ENCODE assay signal across 8 cellular contexts in genomic region chr12:108565976-108566375, GRCh38. TPM values are rescaled to one million over a fixed set of nuclear protein-coding genes. Genes with fewer than 3 reads are reported as not detected.
DNase-seq lines count a peak whose midpoint lies in the region; ATAC-seq and TF ChIP-seq lines count a peak whose summit lies in the region.

No MANE protein-coding gene starts in this region.

- H4K20me1 ChIP-seq in OCI-LY1 (ENCODE audit: insufficient read depth, low read length): no peaks in the 10 kb centered on the region

- H3K27ac ChIP-seq in OCI-LY1 (ENCODE audit: low read depth, low read length, poor library complexity, severe bottlenecking) (peak overlapping the region; percentile 74), mesendoderm (ENCODE audit: low read depth, low read length) (no peak overlapping the region)

- H2BK120ac ChIP-seq in mesendoderm (ENCODE audit: low read depth, low read length): no peak overlapping the region

- H3K4me3 ChIP-seq in OCI-LY1 (ENCODE audit: low read depth, low read length, poor library complexity, severe bottlenecking): no peak overlapping the region
- no peak overlapping the region for H3K4me3 ChIP-seq in mesendoderm (ENCODE audit: low read length)

- no peak for TF ChIP-seq CTCF in OCI-LY1 (IDR thresholded peaks at IDR 0.05; ENCODE audit: low read length)

- H3K4me1 ChIP-seq in OCI-LY1 (ENCODE audit: insufficient read depth, low read length, severe bottlenecking) (peaks cover 74% of the 10 kb centered on the region), mesendoderm (ENCODE audit: control insufficient read depth, low read depth, low read length) (no peaks in the 10 kb centered on the region)

- no peak overlapping the region for H3K23ac ChIP-seq in mesendoderm (ENCODE audit: low read length)

- no peak overlapping the region for H3K56ac ChIP-seq in mesendoderm (ENCODE audit: low read length)

- no peak overlapping the region for H2BK5ac ChIP-seq in mesendoderm (ENCODE audit: low read length)

- no peak overlapping the region for H4K5ac ChIP-seq in mesendoderm (ENCODE audit: low read length)

- no peak overlapping the region for H2BK15ac ChIP-seq in mesendoderm (replicated peaks; ENCODE audit: low read depth)

- no peak overlapping the region for H3K18ac ChIP-seq in mesendoderm (ENCODE audit: low read length)

- H3K9me2 ChIP-seq in OCI-LY1 (ENCODE audit: low read depth, low read length): no peaks in the 10 kb centered on the region

- no peaks in the 10 kb centered on the region for H3F3A ChIP-seq in OCI-LY1 (ENCODE audit: insufficient read depth, low read length)

- H3K9me3 ChIP-seq in OCI-LY1 (ENCODE audit: low read length): no peaks in the 10 kb centered on the region

- no peak overlapping the region for H4K8ac ChIP-seq in mesendoderm (ENCODE audit: low read depth, low read length)

- no peak overlapping the region for H2AFZ ChIP-seq in OCI-LY1 (ENCODE audit: low read length)

- H2AK5ac ChIP-seq in mesendoderm (ENCODE audit: low read length): no peak overlapping the region

- H3K27me3 ChIP-seq in OCI-LY1 (ENCODE audit: insufficient read depth, low read length) (no peaks in the 10 kb centered on the region), mesendoderm (ENCODE audit: insufficient read depth, low read length, poor library complexity) (no peaks in the 10 kb centered on the region)

- no peak for ATAC-seq in HG02840 (IDR thresholded peaks at IDR 0.05; ENCODE audit: low FRiP score, unreplicated experiment)

- no CpG with 5 or more reads among the region's 2 CpGs for WGBS in mesendoderm (ENCODE audit: extremely low coverage, insufficient coverage, low lambda C conversion rate)

- H3K79me2 ChIP-seq in OCI-LY1 (ENCODE audit: insufficient read depth, low read length): no peaks in the 10 kb centered on the region; the same call in 1 of the 2 replicates
- peaks cover 5% of the 10 kb centered on the region for H3K79me2 ChIP-seq in mesendoderm (ENCODE audit: control insufficient read depth, insufficient read depth, low read length)

- peaks cover 5% of the 10 kb centered on the region for H3K79me1 ChIP-seq in mesendoderm (ENCODE audit: low read length)

- H3K4me2 ChIP-seq in OCI-LY1 (ENCODE audit: low read length) (peak overlapping the region; percentile 23; the same call in 1 of the 2 replicates), mesendoderm (ENCODE audit: low read length) (no peak overlapping the region)

- no peak overlapping the region for H3K4ac ChIP-seq in mesendoderm (ENCODE audit: low read depth, low read length)

- H3K36me3 ChIP-seq in OCI-LY1 (ENCODE audit: insufficient read depth, low read length) (peaks cover 45% of the 10 kb centered on the region; the same call in 1 of the 2 replicates), mesendoderm (ENCODE audit: control insufficient read depth, insufficient read depth, low read length) (peaks cover 2% of the 10 kb centered on the region)

- H3K9ac ChIP-seq in OCI-LY1 (ENCODE audit: low read length) (peak overlapping the region; percentile 46; the same call in 1 of the 2 replicates), mesendoderm (ENCODE audit: low read length) (no peak overlapping the region)

- DNase-seq in NCI-H524 (lab: John Stamatoyannopoulos, UW) (peak; percentile 71 to 91), NCI-H524 treated with DMSO at 0.1 percent for 48 hours (lab: John Stamatoyannopoulos, UW) (no peak), glomerular endothelial cell (ENCODE audit: extremely low read depth, low read depth, low spot score) (peak; percentile 52), mesendoderm (no peak)
- peak; percentile 45 for DNase-seq in activated gamma-delta T cell treated with anti-CD3 and anti-CD28 coated beads, Interleukin-2, amount 50 U/mL, for 16 hours (ENCODE audit: low read depth)
- DNase-seq in stimulated activated CD4-positive, alpha-beta T cell treated with anti-CD3 and anti-CD28 coated beads, Interleukin-12 subunit alpha, Interleukin-12 subunit beta, amount 100 ng/mL, for 48 hours (ENCODE audit: low read depth in 2 of 3, low spot score in 1 of 3): peak in 2 of 3 donors; percentile 43 to 54

RNA-seq across cellular contexts. Expression of gene ISCU, which starts 3.6 kb away (rescaled TPM):
- 106 and 164 TPM in 2 replicates for total RNA-seq in glomerular endothelial cell
- polyA plus RNA-seq in mesendoderm (2013, experiment 1 of 2): 67.0 TPM
- 63.2 TPM for polyA plus RNA-seq in mesendoderm (2013, experiment 2 of 2)

RNA-seq across cellular contexts. Expression of gene SART3, which starts 5.0 kb away (rescaled TPM):
- 25.9 and 54.7 TPM in 2 replicates for total RNA-seq in glomerular endothelial cell
- 44.4 TPM for polyA plus RNA-seq in mesendoderm (2013, experiment 1 of 2)
- polyA plus RNA-seq in mesendoderm (2013, experiment 2 of 2): 44.8 TPM

RNA-seq across cellular contexts. Expression of gene TMEM119, which starts 31.9 kb away (rescaled TPM):
- not detected in 2 replicates for total RNA-seq in glomerular endothelial cell
- polyA plus RNA-seq in mesendoderm (2013, experiment 1 of 2): 0.14 TPM
- 0.13 TPM for polyA plus RNA-seq in mesendoderm (2013, experiment 2 of 2)

RNA-seq across cellular contexts. Expression of gene FICD, which starts 50.9 kb away (rescaled TPM):
- 7.0 and 8.4 TPM in 2 replicates for total RNA-seq in glomerular endothelial cell
- 2.1 TPM for polyA plus RNA-seq in mesendoderm (2013, experiment 1 of 2)
- polyA plus RNA-seq in mesendoderm (2013, experiment 2 of 2): 2.2 TPM

Comparison
In these comparisons a context has a peak if more than half of its experiments do, and no peak if none do; other contexts are left out.
1. DNase-seq: peak in NCI-H524 (2 of 2), activated gamma-delta T cell treated with anti-CD3 and anti-CD28 coated beads, Interleukin-2, amount 50 U/mL, for 16 hours (single experiment), glomerular endothelial cell (single experiment) and stimulated activated CD4-positive, alpha-beta T cell treated with anti-CD3 and anti-CD28 coated beads, Interleukin-12 subunit alpha, Interleukin-12 subunit beta, amount 100 ng/mL, for 48 hours (2 of 3); none in NCI-H524 treated with DMSO at 0.1 percent for 48 hours (single experiment) and mesendoderm (single experiment).